ENCODE assay signal across 20 cellular contexts in genomic region chr14:50070840-50071548, GRCh38. TPM values are rescaled to one million over a fixed set of nuclear protein-coding genes. Genes with fewer than 3 reads are reported as not detected.
DNase-seq lines count a peak whose midpoint lies in the region; ATAC-seq and TF ChIP-seq lines count a peak whose summit lies in the region.
"Had no signal": no experiment of that assay in that cellular context is flagged by ENCODE, and none has a peak within 500 bp of the region (broad histone marks: within the 10 kb centered on the region; RNA-seq: fewer than 3 reads in every experiment).

No MANE protein-coding gene starts in this region.

- no peak overlapping the region for H3K27ac Mint-ChIP-seq in activated CD8-positive, alpha-beta memory T cell treated with anti-CD3 and anti-CD28 coated beads, Interleukin-2, amount 10 ng/mL, durations not matched to agents 7 days and 5 days

- H3K27me3 Mint-ChIP-seq in activated CD8-positive, alpha-beta memory T cell treated with anti-CD3 and anti-CD28 coated beads, Interleukin-2, amount 10 ng/mL, durations not matched to agents 7 days and 5 days: no peaks in the 10 kb centered on the region

- H3K36me3 ChIP-seq in spleen (no peaks in the 10 kb centered on the region), ascending aorta (no peaks in the 10 kb centered on the region)
- H3K36me3 ChIP-seq: colonic mucosa, gastrocnemius medialis, left lung had no signal

- H3K9me3 Mint-ChIP-seq in activated CD8-positive, alpha-beta memory T cell treated with anti-CD3 and anti-CD28 coated beads, Interleukin-2, amount 10 ng/mL, durations not matched to agents 7 days and 5 days (ENCODE audit: low read depth): no peaks in the 10 kb centered on the region

- no peaks in the 10 kb centered on the region for H3K9me3 ChIP-seq in spleen
- no peaks in the 10 kb centered on the region for H3K9me3 ChIP-seq in ascending aorta
- H3K9me3 ChIP-seq: colonic mucosa, gastrocnemius medialis, left lung had no signal

- TF ChIP-seq POLR2A in spleen (IDR thresholded peaks at IDR 0.05): no peak

- peak; percentile 43 for DNase-seq in activated CD8-positive, alpha-beta memory T cell treated with anti-CD3 and anti-CD28 coated beads for 24 hours
- no peak for DNase-seq in activated CD8-positive, alpha-beta memory T cell treated with anti-CD3 and anti-CD28 coated beads, Interleukin-2, amount 10 ng/mL, durations not matched to agents 7 days and 5 days
- peak; percentile 46 for DNase-seq in activated CD8-positive, alpha-beta memory T cell treated with anti-CD3 and anti-CD28 coated beads, Interleukin-2, amount 50 U/mL, for 48 hours
- DNase-seq in spleen (peak; percentile 48), SW480 (ENCODE audit: low spot score) (no peak), ascending aorta (ENCODE audit: low spot score in 2 of 2) (no peak)
- DNase-seq: activated naive CD4-positive, alpha-beta T cell treated with Interleukin-2 at 50 U/mL for 16 hours; colonic mucosa; gastrocnemius medialis; IMR-90; left lung; NCI-H1092; NCI-H82; posterior cingulate gyrus; small intestine; stimulated activated naive CD4-positive, alpha-beta T cell had no signal

- CTCF ChIA-PET in activated CD8-positive, alpha-beta memory T cell treated with anti-CD3 and anti-CD28 coated beads, Interleukin-2, amount 10 ng/mL, durations not matched to agents 7 days and 5 days (lab: Charles Lee): interaction anchor here (0.8 to 1.9 kb wide), 6 partner anchors 11 to 153 kb away, joined by 3 to 8 read pairs (median 3); no protein-coding TSS in a partner anchor

- H3K27ac ChIP-seq in spleen (peak overlapping the region in 1 of 8 donors; percentile 22), ascending aorta (no peak overlapping the region)
- H3K27ac ChIP-seq: colonic mucosa, epithelial cell of prostate, gastrocnemius medialis, left lung had no signal

- 79 to 84% (median 84%) methylated on average over 13 of the region's 13 CpGs for WGBS in spleen, 5 donors

- TF ChIP-seq CTCF in spleen (IDR thresholded peaks at IDR 0.05 in 8 of 11, conservative IDR thresholded peaks at IDR 0.05 in 3 of 11) (no peak), ascending aorta (IDR thresholded peaks at IDR 0.05) (no peak)

- H3K4me3 Mint-ChIP-seq in activated CD8-positive, alpha-beta memory T cell treated with anti-CD3 and anti-CD28 coated beads, Interleukin-2, amount 10 ng/mL, durations not matched to agents 7 days and 5 days: no peak overlapping the region

- no peak for ATAC-seq in activated CD8-positive, alpha-beta memory T cell treated with anti-CD3 and anti-CD28 coated beads, Interleukin-2, amount 10 ng/mL, durations not matched to agents 7 days and 5 days
- ATAC-seq in HG03045 (IDR thresholded peaks at IDR 0.05; ENCODE audit: unreplicated experiment) (peak; percentile 46), GM18520 (IDR thresholded peaks at IDR 0.05; ENCODE audit: unreplicated experiment) (no peak)
- ATAC-seq: gastrocnemius medialis, left lung, SK-N-SH treated with all-trans-retinoic acid at 6 μM for 48 hours had no signal

- peaks cover 40% of the 10 kb centered on the region for H3K4me1 Mint-ChIP-seq in activated CD8-positive, alpha-beta memory T cell treated with anti-CD3 and anti-CD28 coated beads, Interleukin-2, amount 10 ng/mL, durations not matched to agents 7 days and 5 days

- H3K4me3 ChIP-seq in spleen (no peak overlapping the region), ascending aorta (no peak overlapping the region)
- H3K4me3 ChIP-seq: colonic mucosa, gastrocnemius medialis, left lung had no signal

- H3K27me3 ChIP-seq in spleen (replicated peaks in 1 of 7): no peaks in the 10 kb centered on the region
- no peaks in the 10 kb centered on the region for H3K27me3 ChIP-seq in ascending aorta
- H3K27me3 ChIP-seq: colonic mucosa, gastrocnemius medialis, left lung had no signal

- intact Hi-C loops in spleen (cut with DNase I; ENCODE audit: low total_unique reads): no loop called here
- intact Hi-C loops in ascending aorta (cut with DNase I): no loop called here

- peaks cover 35% of the 10 kb centered on the region for H3K36me3 Mint-ChIP-seq in activated CD8-positive, alpha-beta memory T cell treated with anti-CD3 and anti-CD28 coated beads, Interleukin-2, amount 10 ng/mL, durations not matched to agents 7 days and 5 days

- H3K4me1 ChIP-seq in spleen (peaks cover 0 to 13% (median 0%) of the 10 kb centered on the region in 6 donors), ascending aorta (no peaks in the 10 kb centered on the region)
- H3K4me1 ChIP-seq: colonic mucosa, gastrocnemius medialis, left lung had no signal

RNA-seq across cellular contexts. Expression of gene VCPKMT, which starts 45.4 kb away (rescaled TPM):
- 10 to 100 TPM; 12.0 to 14.5 TPM for total RNA-seq in activated CD8-positive, alpha-beta memory T cell treated with anti-CD3 and anti-CD28 coated beads, Interleukin-2, amount 10 ng/mL, durations not matched to agents 7 days and 5 days
- total RNA-seq in spleen (10 to 100 TPM in 6 of 7 donors, 1 to 10 TPM in 1; 9.2 to 16.8 (median 11.8) TPM), ascending aorta (not detected)
- polyA plus RNA-seq in spleen: 10 to 100 TPM; 15.9 to 28.8 (median 21.8) TPM

Comparison
In these comparisons a context has a peak if more than half of its experiments do, and no peak if none do; other contexts are left out.
1. DNase-seq: peak in activated CD8-positive, alpha-beta memory T cell treated with anti-CD3 and anti-CD28 coated beads for 24 hours (single experiment), activated CD8-positive, alpha-beta memory T cell treated with anti-CD3 and anti-CD28 coated beads, Interleukin-2, amount 50 U/mL, for 48 hours (single experiment) and spleen (single experiment); none in activated CD8-positive, alpha-beta memory T cell treated with anti-CD3 and anti-CD28 coated beads, Interleukin-2, amount 10 ng/mL, durations not matched to agents 7 days and 5 days (single experiment), SW480 (single experiment) and ascending aorta (0 of 2).
2. RNA of gene VCPKMT, which starts 45.4 kb away (total RNA-seq): 12.0 to 14.5 TPM in activated CD8-positive, alpha-beta memory T cell treated with anti-CD3 and anti-CD28 coated beads, Interleukin-2, amount 10 ng/mL, durations not matched to agents 7 days and 5 days and 9.2 to 16.8 TPM in spleen; not detected in ascending aorta (single experiment); every median in the first group is over 10 times any median in the second.